Comparison of ENCODE assay signal across 9 cellular contexts in the genomic region with DNA sequence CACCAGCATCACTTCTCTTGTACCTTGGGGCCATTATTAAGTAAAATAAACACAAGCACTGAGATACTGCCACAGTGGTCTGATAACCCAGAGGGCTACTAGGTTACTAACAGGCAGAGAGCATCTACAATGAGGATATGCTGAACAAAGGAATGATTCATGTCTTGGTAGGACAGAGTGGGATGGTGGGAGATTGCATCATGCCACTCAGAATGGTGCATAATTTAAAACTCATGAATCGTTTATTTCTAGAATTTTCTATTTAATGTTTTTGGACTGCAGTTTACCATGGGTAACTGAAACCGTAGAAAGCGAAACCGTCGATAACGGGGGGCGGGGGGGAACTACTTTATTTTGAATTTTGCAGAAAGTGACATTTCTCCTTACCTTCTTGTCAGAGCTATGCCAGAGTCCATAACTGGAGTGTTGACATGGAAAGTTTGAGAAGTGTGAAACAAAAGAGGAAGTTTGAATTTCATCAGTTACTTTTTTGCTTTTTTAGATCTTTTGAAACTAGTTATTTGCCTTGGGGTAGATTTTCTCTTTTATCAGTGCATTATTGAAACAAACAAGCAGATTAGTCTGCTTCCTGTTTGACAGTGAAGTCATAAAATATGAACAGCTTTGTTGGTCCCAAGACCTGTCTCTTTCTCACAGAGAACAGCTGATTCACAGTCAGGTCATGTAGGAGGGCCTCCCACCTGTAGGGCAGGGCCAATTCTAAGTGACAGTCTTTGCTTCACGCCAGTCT.
DNase-seq lines count a peak whose midpoint lies in the region; ATAC-seq and TF ChIP-seq lines count a peak whose summit lies in the region.
"Had no signal": no experiment of that assay in that cellular context is flagged by ENCODE, and none has a peak within 500 bp of the region (broad histone marks: within the 10 kb centered on the region; RNA-seq: fewer than 3 reads in every experiment).

No MANE protein-coding gene starts in this region.

- peak overlapping the region; percentile 21 for H3K4me3 ChIP-seq in CD4-positive, CD25-positive, alpha-beta regulatory T cell (ENCODE audit: low read depth, low read length)
- H3K4me3 ChIP-seq in neuron (ENCODE audit: low read length), result no peak overlapping the region

- ATAC-seq in CD4-positive, CD25-positive, alpha-beta regulatory T cell (ENCODE audit: low read depth in 2 of 2), result peak; percentile 50 to 68
- ATAC-seq in GM19328 (IDR thresholded peaks at IDR 0.05; ENCODE audit: unreplicated experiment), result peak; percentile 93
- peak; percentile 94 for ATAC-seq in HG03135 (IDR thresholded peaks at IDR 0.05; ENCODE audit: unreplicated experiment)
- ATAC-seq in omental fat pad (ENCODE audit: low FRiP score), result no peak
- ATAC-seq: naive thymus-derived CD8-positive, alpha-beta T cell had no signal

- no peaks in the 10 kb centered on the region for H3K4me1 ChIP-seq in CD4-positive, CD25-positive, alpha-beta regulatory T cell (ENCODE audit: control insufficient read depth, insufficient read depth, low read length, poor library complexity, severe bottlenecking)
- no peaks in the 10 kb centered on the region for H3K4me1 ChIP-seq in neuron (ENCODE audit: insufficient read depth, low read length)

- no peaks in the 10 kb centered on the region for H3K27me3 ChIP-seq in CD4-positive, CD25-positive, alpha-beta regulatory T cell (ENCODE audit: control insufficient read depth, insufficient read depth, low read length)
- no peaks in the 10 kb centered on the region for H3K27me3 ChIP-seq in neuron (ENCODE audit: insufficient read depth, low read length)

- H3K9me3 Mint-ChIP-seq in CD4-positive, CD25-positive, alpha-beta regulatory T cell, result peaks cover 0 to 1% (median 0%) of the 10 kb centered on the region in 7 donors
- no peaks in the 10 kb centered on the region for H3K9me3 Mint-ChIP-seq in T-helper 2 cell treated with Interferon-gamma antibody and Interleukin-4, amounts not matched to agents 5 μg/mL and 100 μg/mL, for 36 hours
- H3K9me3 Mint-ChIP-seq: naive thymus-derived CD8-positive, alpha-beta T cell had no signal

- TF ChIP-seq CTCF in omental fat pad (IDR thresholded peaks at IDR 0.05), result no peak

- no peak overlapping the region for H3K27ac ChIP-seq in CD4-positive, CD25-positive, alpha-beta regulatory T cell (ENCODE audit: insufficient read depth, low read length, poor library complexity, severe bottlenecking)

- H3K27ac Mint-ChIP-seq in CD4-positive, CD25-positive, alpha-beta regulatory T cell, result peak overlapping the region in 2 of 3 donors; percentile 50 to 54
- peak overlapping the region; percentile 13 for H3K27ac Mint-ChIP-seq in T-helper 2 cell treated with Interferon-gamma antibody and Interleukin-4, amounts not matched to agents 5 μg/mL and 100 μg/mL, for 36 hours

- H3K4me1 Mint-ChIP-seq in CD4-positive, CD25-positive, alpha-beta regulatory T cell, result peaks cover 4 to 11% (median 10%) of the 10 kb centered on the region in 4 donors
- peaks cover 14% of the 10 kb centered on the region for H3K4me1 Mint-ChIP-seq in T-helper 2 cell treated with Interferon-gamma antibody and Interleukin-4, amounts not matched to agents 5 μg/mL and 100 μg/mL, for 36 hours (ENCODE audit: low read depth)

- peak in 1 of 3 donors; percentile 36 for DNase-seq in CD4-positive, CD25-positive, alpha-beta regulatory T cell
- no peak for DNase-seq in T-helper 2 cell treated with Interferon-gamma antibody and Interleukin-4, amounts not matched to agents 5 μg/mL and 100 μg/mL, for 36 hours (ENCODE audit: low spot score)
- DNase-seq in NCI-H1105 (lab: John Stamatoyannopoulos, UW) (no peak), UCSD-AML1 (lab: John Stamatoyannopoulos, UW; ENCODE audit: unreplicated experiment) (no peak), omental fat pad (ENCODE audit: low spot score) (no peak)

- peak overlapping the region in 3 of 4 donors; percentile 0 to 63 (median 17) for H3K4me3 Mint-ChIP-seq in CD4-positive, CD25-positive, alpha-beta regulatory T cell
- peak overlapping the region; percentile 44 for H3K4me3 Mint-ChIP-seq in T-helper 2 cell treated with Interferon-gamma antibody and Interleukin-4, amounts not matched to agents 5 μg/mL and 100 μg/mL, for 36 hours

- H3K27me3 Mint-ChIP-seq in CD4-positive, CD25-positive, alpha-beta regulatory T cell, result no peaks in the 10 kb centered on the region
- peaks cover 6% of the 10 kb centered on the region for H3K27me3 Mint-ChIP-seq in T-helper 2 cell treated with Interferon-gamma antibody and Interleukin-4, amounts not matched to agents 5 μg/mL and 100 μg/mL, for 36 hours (ENCODE audit: low read depth)
- H3K27me3 Mint-ChIP-seq: naive thymus-derived CD8-positive, alpha-beta T cell had no signal

- peak overlapping the region; percentile 12 for H2AFZ ChIP-seq in neuron (ENCODE audit: low read depth, low read length)

- H3K36me3 ChIP-seq in CD4-positive, CD25-positive, alpha-beta regulatory T cell (ENCODE audit: control insufficient read depth, insufficient read depth, low read length), result no peaks in the 10 kb centered on the region
- no peaks in the 10 kb centered on the region for H3K36me3 ChIP-seq in neuron (ENCODE audit: insufficient read depth, low read length)

- H3K36me3 Mint-ChIP-seq in CD4-positive, CD25-positive, alpha-beta regulatory T cell, result no peaks in the 10 kb centered on the region
- H3K36me3 Mint-ChIP-seq in T-helper 2 cell treated with Interferon-gamma antibody and Interleukin-4, amounts not matched to agents 5 μg/mL and 100 μg/mL, for 36 hours (ENCODE audit: low read depth), result no peaks in the 10 kb centered on the region

- H3K9me3 ChIP-seq in CD4-positive, CD25-positive, alpha-beta regulatory T cell (ENCODE audit: control insufficient read depth in 2 of 2, low read length in 2 of 2), result no peaks in the 10 kb centered on the region
- no peaks in the 10 kb centered on the region for H3K9me3 ChIP-seq in neuron (ENCODE audit: low read length)
